In the genomic region with DNA sequence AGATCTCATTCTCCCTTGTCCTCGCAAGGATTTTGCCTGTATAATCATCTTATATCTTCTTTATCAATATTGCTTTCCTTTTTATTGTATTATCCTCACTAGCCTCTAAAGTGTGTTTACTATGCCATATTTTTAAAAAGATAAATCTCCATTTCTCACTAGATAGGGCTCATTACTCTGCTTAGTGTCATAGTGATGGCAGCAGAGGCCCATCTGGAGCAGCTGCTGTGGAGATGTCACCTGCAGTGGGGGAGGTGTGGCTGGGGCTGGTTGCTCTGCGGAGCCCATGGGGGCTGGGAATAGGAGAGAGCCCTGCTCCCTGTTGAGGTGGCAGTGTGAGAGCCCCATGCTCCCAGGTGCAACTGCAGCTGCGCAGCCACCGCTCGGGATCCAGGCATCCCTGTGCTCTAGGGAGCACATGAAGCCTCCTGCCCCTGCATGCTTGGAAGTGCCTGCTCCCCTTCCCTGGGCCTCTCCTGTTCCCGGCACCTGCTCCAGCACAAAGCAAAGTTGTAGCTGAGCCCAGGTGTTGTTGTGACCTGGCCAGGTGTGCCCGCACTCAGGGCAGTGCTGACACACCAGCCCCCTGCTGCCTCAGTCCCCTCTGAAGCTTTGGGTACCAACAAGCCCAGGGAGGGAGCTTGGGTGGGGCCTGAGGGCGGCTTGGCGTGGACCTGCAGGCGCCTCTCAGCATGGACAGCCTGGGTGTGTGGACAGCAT, we compare ENCODE assay signal across 13 cellular contexts.
"Had no signal": no experiment of that assay in that cellular context is flagged by ENCODE, and none has a peak within 500 bp of the region (broad histone marks: within the 10 kb centered on the region; RNA-seq: fewer than 3 reads in every experiment).

No MANE protein-coding gene starts in this region.

- H3K4me3 Mint-ChIP-seq: activated B cell treated with CpG ODN at 0.5 μM for 24 hours; activated CD4-positive, alpha-beta T cell treated with anti-CD3 and anti-CD28 coated beads, Interleukin-2, amount 10 ng/mL, durations not matched to agents 7 days and 5 days; activated naive CD4-positive, alpha-beta T cell treated with anti-CD3 and anti-CD28 coated beads, Interleukin-2, amount 10 ng/mL, durations not matched to agents 7 days and 5 days; nephron; T-helper 1 cell treated with Interleukin-12 subunit alpha and Interleukin-12 subunit beta and Interleukin-4 antibody, amounts not matched to agents 30 μg/mL and 1 μg/mL, for 36 hours had no signal

- H3K36me3 ChIP-seq: colonic mucosa, heart left ventricle, tibial nerve had no signal

- H3K27ac ChIP-seq: colonic mucosa, heart left ventricle, tibial nerve had no signal

- H3K4me3 ChIP-seq: colonic mucosa, heart left ventricle, tibial nerve had no signal

- H3K9me3 Mint-ChIP-seq: activated B cell treated with CpG ODN at 0.5 μM for 24 hours had no signal

- H3K27me3 Mint-ChIP-seq: activated B cell treated with CpG ODN at 0.5 μM for 24 hours; activated CD4-positive, alpha-beta T cell treated with anti-CD3 and anti-CD28 coated beads, Interleukin-2, amount 10 ng/mL, durations not matched to agents 7 days and 5 days; activated naive CD4-positive, alpha-beta T cell treated with anti-CD3 and anti-CD28 coated beads, Interleukin-2, amount 10 ng/mL, durations not matched to agents 7 days and 5 days had no signal

- H3K27ac Mint-ChIP-seq: activated B cell treated with CpG ODN at 0.5 μM for 24 hours; activated CD4-positive, alpha-beta T cell treated with anti-CD3 and anti-CD28 coated beads, Interleukin-2, amount 10 ng/mL, durations not matched to agents 7 days and 5 days; activated naive CD4-positive, alpha-beta T cell treated with anti-CD3 and anti-CD28 coated beads, Interleukin-2, amount 10 ng/mL, durations not matched to agents 7 days and 5 days; activated T-helper 2 cell treated with anti-CD3 and anti-CD28 coated beads, Interferon-gamma antibody, Interleukin-2, Interleukin-4, amounts not matched to agents 10 μg/mL and 5 μg/mL and 100 μg/mL, durations not matched to agents 14 hours and 24 hours and 36 hours; nephron; T-helper 1 cell treated with Interleukin-12 subunit alpha and Interleukin-12 subunit beta and Interleukin-4 antibody, amounts not matched to agents 30 μg/mL and 1 μg/mL, for 36 hours had no signal

- DNase-seq: activated B cell treated with CpG ODN at 0.5 μM for 24 hours; activated CD4-positive, alpha-beta T cell treated with anti-CD3 and anti-CD28 coated beads, Interleukin-2, amount 10 ng/mL, durations not matched to agents 7 days and 5 days; activated CD8-positive, alpha-beta memory T cell treated with anti-CD3 and anti-CD28 coated beads for 24 hours; activated naive CD4-positive, alpha-beta T cell treated with anti-CD3 and anti-CD28 coated beads, Interleukin-2, amount 10 ng/mL, durations not matched to agents 7 days and 5 days; activated T-cell treated with anti-CD3 and anti-CD28 coated beads for 4 hours; colonic mucosa; foreskin melanocyte; stimulated activated CD4-positive, alpha-beta T cell treated with anti-CD3 and anti-CD28 coated beads, Interleukin-4, amount 100 ng/mL, for 4 hours had no signal

- H3K4me1 ChIP-seq: colonic mucosa, heart left ventricle, tibial nerve had no signal

- H3K36me3 Mint-ChIP-seq: activated naive CD4-positive, alpha-beta T cell treated with anti-CD3 and anti-CD28 coated beads, Interleukin-2, amount 10 ng/mL, durations not matched to agents 7 days and 5 days had no signal

- H3K9me3 ChIP-seq: colonic mucosa, heart left ventricle had no signal

- H3K4me1 Mint-ChIP-seq: activated B cell treated with CpG ODN at 0.5 μM for 24 hours; activated CD4-positive, alpha-beta T cell treated with anti-CD3 and anti-CD28 coated beads, Interleukin-2, amount 10 ng/mL, durations not matched to agents 7 days and 5 days; activated naive CD4-positive, alpha-beta T cell treated with anti-CD3 and anti-CD28 coated beads, Interleukin-2, amount 10 ng/mL, durations not matched to agents 7 days and 5 days had no signal

- H3K27me3 ChIP-seq: colonic mucosa, heart left ventricle, tibial nerve had no signal
